Comparison of ENCODE assay signal across 16 cellular contexts in genomic region chr1:108617008-108617723, GRCh38. TPM values are rescaled to one million over a fixed set of nuclear protein-coding genes. Genes with fewer than 3 reads are reported as not detected.
A peak's percentile ranks its signal among the peaks of the same experiment; 100 is the strongest.
DNase-seq lines count a peak whose midpoint lies in the region; ATAC-seq and TF ChIP-seq lines count a peak whose summit lies in the region.
"Had no signal": no experiment of that assay in that cellular context is flagged by ENCODE, and none has a peak within 500 bp of the region (broad histone marks: within the 10 kb centered on the region; RNA-seq: fewer than 3 reads in every experiment).

No MANE protein-coding gene starts in this region.

- H3K79me1 ChIP-seq in IMR-90 (ENCODE audit: low read depth in 1 of 2, low read length in 2 of 2), result no peaks in the 10 kb centered on the region

- no peak overlapping the region for H2AFZ ChIP-seq in IMR-90 (replicated peaks; ENCODE audit: low read length, poor library complexity)

- no peak overlapping the region for H3K4ac ChIP-seq in IMR-90 (ENCODE audit: low read depth, low read length)

- POLR2A ChIA-PET in IMR-90 (lab: Charles Lee; ENCODE audit: unreplicated experiment), result no interaction called here

- no peaks in the 10 kb centered on the region for H3K9me3 ChIP-seq in IMR-90 (ENCODE audit: control insufficient read depth, insufficient read depth, low read length)

- H2BK120ac ChIP-seq in IMR-90 (ENCODE audit: low read depth, low read length), result no peak overlapping the region

- no peaks in the 10 kb centered on the region for H4K20me1 ChIP-seq in IMR-90 (ENCODE audit: insufficient read depth, low read length)

- H3K4me3 ChIP-seq in IMR-90 (ENCODE audit: insufficient read depth, low read depth, low read length), result no peak overlapping the region

- DNase-seq in DMS79 (lab: John Stamatoyannopoulos, UW) (peak; percentile 79), IMR-90 (no peak), NCI-H2227 treated with DMSO at 0.1 percent for 48 hours (lab: John Stamatoyannopoulos, UW) (peak; percentile 30), erythroblast (lab: John Stamatoyannopoulos, UW) (peak; percentile 50 to 81), iPS-NIHi7 (ENCODE audit: extremely low spot score) (no peak), EL (no peak)
- DNase-seq: DMS 273 treated with DMSO at 0.1 percent for 48 hours, HFFc6, Kasumi-1, MM.1S, NCI-H1092 treated with DMSO at 0.1 percent for 48 hours, NCI-H2081 treated with DMSO at 0.1 percent for 48 hours, RPMI8226 had no signal

- no peak overlapping the region for H3K27ac ChIP-seq in IMR-90 (ENCODE audit: insufficient read depth, low read length)
- H3K27ac ChIP-seq: C4-2B had no signal

- H3K18ac ChIP-seq in IMR-90 (ENCODE audit: low read depth, low read length), result no peak overlapping the region

- no peak overlapping the region for H2AK9ac ChIP-seq in IMR-90 (replicated peaks; ENCODE audit: low read depth, low read length, poor library complexity)

- H3K36me3 ChIP-seq in IMR-90 (ENCODE audit: control insufficient read depth, insufficient read depth, low read length), result 0 out of 2 replicates have a peak, but pooled peaks cover 1% of the 10 kb centered on the region

- no peak overlapping the region for H3K4me2 ChIP-seq in IMR-90 (ENCODE audit: low read depth, low read length)

- no peak overlapping the region for H2BK5ac ChIP-seq in IMR-90 (ENCODE audit: low read depth, low read length, poor library complexity, severe bottlenecking)

- no peaks in the 10 kb centered on the region for H3K9me1 ChIP-seq in IMR-90 (ENCODE audit: insufficient read depth, low read length)

- H2BK20ac ChIP-seq in IMR-90 (ENCODE audit: low read depth, low read length), result no peak overlapping the region

- in situ Hi-C loops in IMR-90 (cut with MboI; ENCODE audit: low sequenced_read_pairs), result no loop called here

- no peak overlapping the region for H4K91ac ChIP-seq in IMR-90 (ENCODE audit: insufficient read depth, low read depth, low read length)

- CTCF ChIA-PET in IMR-90 (lab: Yijun Ruan, JAX), result no interaction called here

- TF ChIP-seq POLR2A in IMR-90 (IDR thresholded peaks at IDR 0.05; ENCODE audit: low read depth, low read length) (no peak), erythroblast (IDR thresholded peaks at IDR 0.05; ENCODE audit: low read length) (no peak)

- dilution Hi-C loops in IMR-90 (cut with HindIII; ENCODE audit: low sequenced_read_pairs, unreplicated experiment), result no loop called here

- H4K5ac ChIP-seq in IMR-90 (ENCODE audit: low read depth, low read length), result no peak overlapping the region

- H3K56ac ChIP-seq in IMR-90 (ENCODE audit: extremely low read depth, insufficient read depth, low read length), result no peak overlapping the region

- ATAC-seq in IMR-90 (ENCODE audit: low read depth) (no peak), HG02571 (IDR thresholded peaks at IDR 0.05; ENCODE audit: unreplicated experiment) (no peak)

- H3K14ac ChIP-seq in IMR-90 (replicated peaks; ENCODE audit: low read depth, low read length), result no peak overlapping the region

- no peak overlapping the region for H2BK15ac ChIP-seq in IMR-90 (ENCODE audit: low read depth, low read length)

- no peak overlapping the region for H4K8ac ChIP-seq in IMR-90 (ENCODE audit: low read depth in 2 of 2, low read length in 2 of 2)

- TF ChIP-seq RAD21 in IMR-90 (IDR thresholded peaks at IDR 0.05; ENCODE audit: low read length), result no peak

- no TSS peak for BruUV-seq in IMR-90 (replicated peaks; lab: Mats Ljungman, UMichigan)

- H3K4me1 ChIP-seq in IMR-90 (ENCODE audit: control insufficient read depth, insufficient read depth, low read length), result no peaks in the 10 kb centered on the region

- H3K9ac ChIP-seq in IMR-90 (ENCODE audit: low read depth, low read length), result no peak overlapping the region

- no peak for TF ChIP-seq CTCF in IMR-90 (conservative IDR thresholded peaks at IDR 0.05; ENCODE audit: low read depth, low read length)

- 85% methylated on average over 4 of the region's 8 CpGs; no CpG with 5 or more reads in 1 of the 2 experiments for WGBS in IMR-90 (ENCODE audit: extremely low coverage in 2 of 2, insufficient read length in 1 of 2), 2 experiments

- intact Hi-C loops in IMR-90 (cut with micrococcal nuclease), result no loop called here

- H3K23ac ChIP-seq in IMR-90 (ENCODE audit: low read depth, low read length), result no peak overlapping the region

- no peak overlapping the region for H2AK5ac ChIP-seq in IMR-90 (ENCODE audit: low read depth, low read length)

- H3K27me3 ChIP-seq in IMR-90 (ENCODE audit: control insufficient read depth, insufficient read depth, low read length), result no peaks in the 10 kb centered on the region

TF ChIP-seq in IMR-90, 13 proteins besides CTCF, POLR2A, EP300 and RAD21:
- TF ChIP-seq CHD1 (IDR thresholded peaks at IDR 0.05; ENCODE audit: low read depth, low read length) (no peak), BHLHE40 (IDR thresholded peaks at IDR 0.05; ENCODE audit: low read depth, low read length) (no peak), MAFK (IDR thresholded peaks at IDR 0.05; ENCODE audit: low read depth, low read length) (no peak), SMC3 (IDR thresholded peaks at IDR 0.05; ENCODE audit: low read depth, low read length) (no peak), CEBPB (IDR thresholded peaks at IDR 0.05; ENCODE audit: low read depth, low read length) (0 out of 2 replicates have a peak, but pooled peaks have one; percentile 3)

RNA-seq across cellular contexts. Expression of gene HENMT1, which starts 43.7 kb away (rescaled TPM):
- total RNA-seq in IMR-90 (2012; rRNA removed), result 0.28 and 0.54 TPM in 2 replicates
- 0.43 and 0.67 TPM in 2 replicates for polyA plus RNA-seq in IMR-90 (2012; rRNA removed)
- polyA plus RNA-seq in IMR-90 (2012; cell fraction: cytosol; rRNA removed), result 0.09 and 0.54 TPM in 2 replicates
- 0.09 and 0.69 TPM in 2 replicates for polyA plus RNA-seq in IMR-90 (2012; cell fraction: nucleus; rRNA removed; ENCODE audit: low replicate concordance)
- total RNA-seq: H4 had no signal

RNA-seq across cellular contexts. Expression of gene EEIG2, which starts 57.3 kb away (rescaled TPM):
- total RNA-seq in IMR-90 (2012; rRNA removed), result 4.8 and 5.8 TPM in 2 replicates
- 1.4 and 1.7 TPM in 2 replicates for polyA plus RNA-seq in IMR-90 (2012; rRNA removed)
- 0.26 and 0.34 TPM in 2 replicates for polyA plus RNA-seq in IMR-90 (2012; cell fraction: cytosol; rRNA removed)
- 0.36 and 2.0 TPM in 2 replicates for polyA plus RNA-seq in IMR-90 (2012; cell fraction: nucleus; rRNA removed; ENCODE audit: low replicate concordance)

Comparison
In these comparisons a context has a peak if more than half of its experiments do, and no peak if none do; other contexts are left out.
1. DNase-seq: peak in DMS79 (single experiment), NCI-H2227 treated with DMSO at 0.1 percent for 48 hours (single experiment) and erythroblast (2 of 2); none in IMR-90 (single experiment), iPS-NIHi7 (single experiment) and EL (single experiment).